8 cellular contexts compared by ENCODE assay signal in the genomic region with DNA sequence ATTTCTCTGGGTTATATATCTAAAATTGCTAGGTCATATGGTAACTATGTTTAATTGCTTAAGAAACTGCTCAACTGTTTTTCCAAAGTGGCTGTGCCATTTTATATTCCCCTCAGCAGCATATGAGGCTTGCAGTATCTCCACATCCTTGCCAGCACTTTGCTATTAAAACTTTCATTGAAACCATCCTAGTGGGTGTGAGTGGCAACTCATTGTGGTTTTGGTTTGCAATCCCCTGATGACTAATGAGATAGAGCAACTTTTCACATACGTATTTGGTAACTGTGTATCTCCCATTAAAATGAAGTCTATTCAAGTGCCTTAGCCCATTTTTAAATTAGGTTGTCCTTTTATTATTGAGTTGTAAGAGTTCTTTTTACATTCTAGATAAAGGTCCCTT. TPM values are rescaled to one million over a fixed set of nuclear protein-coding genes. Genes with fewer than 3 reads are reported as not detected.
DNase-seq lines count a peak whose midpoint lies in the region; ATAC-seq and TF ChIP-seq lines count a peak whose summit lies in the region.
"Had no signal": no experiment of that assay in that cellular context is flagged by ENCODE, and none has a peak within 500 bp of the region (broad histone marks: within the 10 kb centered on the region; RNA-seq: fewer than 3 reads in every experiment).

No MANE protein-coding gene starts in this region.

- H2AFZ ChIP-seq in HCT116 (ENCODE audit: low read depth, low read length, poor library complexity, severe bottlenecking) (no peak overlapping the region), mammary epithelial cell (ENCODE audit: low read depth, low read length) (no peak overlapping the region)

- peak; percentile 94 for ATAC-seq in GM18498 (IDR thresholded peaks at IDR 0.05; ENCODE audit: unreplicated experiment)
- ATAC-seq in HCT116 = peak; percentile 81
- ATAC-seq in stimulated activated effector memory CD8-positive, alpha-beta T cell treated with anti-CD3 and anti-CD28 coated beads, Interleukin-12 subunit alpha, Interleukin-12 subunit beta, amount 100 ng/mL, for 72 hours = peak; percentile 100

- no TSS peak for BruUV-seq in HCT116 (replicated peaks; lab: Mats Ljungman, UMichigan)
- BruUV-seq in mammary epithelial cell (replicated peaks; lab: Mats Ljungman, UMichigan) = no TSS peak

- no peak for TF ChIP-seq POLR2A in HCT116 (IDR thresholded peaks at IDR 0.05; ENCODE audit: borderline replicate concordance, extremely low read depth, insufficient read depth, insufficient read length)

- H3K9me3 Mint-ChIP-seq in stimulated activated effector memory CD8-positive, alpha-beta T cell treated with anti-CD3 and anti-CD28 coated beads, Interleukin-12 subunit alpha, Interleukin-12 subunit beta, amount 100 ng/mL, for 72 hours = no peaks in the 10 kb centered on the region

- H3K4me1 ChIP-seq in HCT116 (ENCODE audit: control insufficient read depth in 1 of 2, insufficient read depth in 2 of 2, low read length in 2 of 2) (peaks cover 2 to 26% of the 10 kb centered on the region in 2 experiments; a peak in 3 of 4 replicates), mammary epithelial cell (ENCODE audit: insufficient read depth, low read length) (peaks cover 38% of the 10 kb centered on the region)
- H3K4me1 ChIP-seq: right lobe of liver had no signal

- intact Hi-C loops in HCT116 (cut with micrococcal nuclease) = no loop called here
- intact Hi-C loops in mammary epithelial cell (cut with micrococcal nuclease) = no loop called here

- H4K20me1 ChIP-seq in HCT116 (ENCODE audit: insufficient read depth) (peaks cover 7% of the 10 kb centered on the region; the same call in 1 of the 2 replicates), mammary epithelial cell (ENCODE audit: insufficient read depth, low read length) (peaks cover 4% of the 10 kb centered on the region)

- in situ Hi-C loops in mammary epithelial cell (cut with MboI; ENCODE audit: low sequenced_read_pairs in 2 of 2) = no loop called here

- no peak overlapping the region for H3K27ac ChIP-seq in HCT116 (ENCODE audit: low read depth, low read length)
- H3K27ac ChIP-seq in mammary epithelial cell (ENCODE audit: insufficient read depth, low read depth, low read length) = peak overlapping the region; percentile 72
- no peak overlapping the region for H3K27ac ChIP-seq in substantia nigra (ENCODE audit: low read depth, low read length, poor library complexity, severe bottlenecking)
- H3K27ac ChIP-seq: right lobe of liver had no signal

- H3K36me3 Mint-ChIP-seq in stimulated activated effector memory CD8-positive, alpha-beta T cell treated with anti-CD3 and anti-CD28 coated beads, Interleukin-12 subunit alpha, Interleukin-12 subunit beta, amount 100 ng/mL, for 72 hours = peaks cover 51% of the 10 kb centered on the region

- no peak overlapping the region for H3K9ac ChIP-seq in HCT116 (ENCODE audit: low read length)
- H3K9ac ChIP-seq in mammary epithelial cell (ENCODE audit: insufficient read depth, low read length) = no peak overlapping the region

- RAD21 ChIA-PET in HCT116 (lab: Charles Lee; ENCODE audit: low non-redundant PET in 1 of 2, low total read pairs in 2 of 2, uncharacterized antibody in 2 of 2, unreplicated experiment in 2 of 2) = no interaction called here

- no peak overlapping the region for H3K4me3 Mint-ChIP-seq in stimulated activated effector memory CD8-positive, alpha-beta T cell treated with anti-CD3 and anti-CD28 coated beads, Interleukin-12 subunit alpha, Interleukin-12 subunit beta, amount 100 ng/mL, for 72 hours

- H3K4me3 ChIP-seq in HCT116 (replicated peaks in 1 of 2; ENCODE audit: low read depth in 1 of 2, low read length in 2 of 2) (no peak overlapping the region), mammary epithelial cell (replicated peaks in 1 of 3; ENCODE audit: insufficient read depth in 1 of 3, low read depth in 2 of 3, low read length in 3 of 3) (no peak overlapping the region)
- H3K4me3 ChIP-seq: right lobe of liver had no signal

- TF ChIP-seq CTCF in HCT116 (IDR thresholded peaks at IDR 0.05 in 2 of 3, conservative IDR thresholded peaks at IDR 0.05 in 1 of 3; ENCODE audit: borderline replicate concordance in 1 of 3, insufficient read depth in 1 of 3, low read depth in 2 of 3, low read length in 2 of 3) (no peak), mammary epithelial cell (conservative IDR thresholded peaks at IDR 0.05 in 1 of 2, IDR thresholded peaks at IDR 0.05 in 1 of 2; ENCODE audit: extremely low read depth in 1 of 2, insufficient read depth in 1 of 2, low read depth in 1 of 2, low read length in 2 of 2) (no peak)

- H3K79me2 ChIP-seq in HCT116 (ENCODE audit: insufficient read depth, low read length) = peaks cover 85% of the 10 kb centered on the region
- H3K79me2 ChIP-seq in mammary epithelial cell (ENCODE audit: insufficient read depth, low read length) = peaks cover 67% of the 10 kb centered on the region

- no peaks in the 10 kb centered on the region for H3K9me3 ChIP-seq in HCT116 (ENCODE audit: control insufficient read depth in 1 of 2, insufficient read depth in 1 of 2, low read depth in 1 of 2, low read length in 2 of 2)
- no peaks in the 10 kb centered on the region for H3K9me3 ChIP-seq in mammary epithelial cell (replicated peaks; ENCODE audit: insufficient read depth, low read length)
- H3K9me3 ChIP-seq: right lobe of liver had no signal

- peaks cover 3% of the 10 kb centered on the region in 2 experiments; a peak in 3 of 4 replicates for H3K36me3 ChIP-seq in HCT116 (ENCODE audit: control insufficient read depth in 1 of 2, insufficient read depth in 2 of 2, low read length in 2 of 2)
- no peaks in the 10 kb centered on the region for H3K36me3 ChIP-seq in mammary epithelial cell (ENCODE audit: insufficient read depth, low read length)

- no peak for TF ChIP-seq RAD21 in HCT116 (IDR thresholded peaks at IDR 0.05; ENCODE audit: low read depth)

- POLR2A ChIA-PET in HCT116 (lab: Charles Lee) = no interaction called here

- DNase-seq in HCT116 (ENCODE audit: low read depth, low spot score) = peak; percentile 45
- DNase-seq in MV-4-11 (lab: John Stamatoyannopoulos, UW) = peak; percentile 90
- peak; percentile 95 for DNase-seq in mammary epithelial cell
- DNase-seq in stimulated activated effector memory CD8-positive, alpha-beta T cell treated with anti-CD3 and anti-CD28 coated beads, Interleukin-12 subunit alpha, Interleukin-12 subunit beta, amount 100 ng/mL, for 72 hours (ENCODE audit: low spot score in 2 of 2) = peak in 1 of 2 donors; percentile 64
- DNase-seq in superior temporal gyrus (ENCODE audit: extremely low spot score) = no peak
- DNase-seq in substantia nigra (lab: John Stamatoyannopoulos, UW) = no peak
- DNase-seq: right lobe of liver had no signal

- H3K4me2 ChIP-seq in HCT116 (ENCODE audit: low read length) (peak overlapping the region; percentile 43; the same call in 1 of the 2 replicates), mammary epithelial cell (ENCODE audit: insufficient read depth, low read depth, low read length) (peak overlapping the region; percentile 41)

- H3K27me3 ChIP-seq in HCT116 (ENCODE audit: insufficient read depth, low read length) (no peaks in the 10 kb centered on the region), mammary epithelial cell (ENCODE audit: insufficient read depth, low read length) (no peaks in the 10 kb centered on the region)
- H3K27me3 ChIP-seq: right lobe of liver had no signal

- H3K9me2 ChIP-seq in HCT116 (ENCODE audit: insufficient read depth) = no peaks in the 10 kb centered on the region

- H3K27ac Mint-ChIP-seq in stimulated activated effector memory CD8-positive, alpha-beta T cell treated with anti-CD3 and anti-CD28 coated beads, Interleukin-12 subunit alpha, Interleukin-12 subunit beta, amount 100 ng/mL, for 72 hours = no peak overlapping the region

- H3K4me1 Mint-ChIP-seq in stimulated activated effector memory CD8-positive, alpha-beta T cell treated with anti-CD3 and anti-CD28 coated beads, Interleukin-12 subunit alpha, Interleukin-12 subunit beta, amount 100 ng/mL, for 72 hours = peaks cover 52% of the 10 kb centered on the region

- 0% methylated on average over 1 of the region's 1 CpG for WGBS in mammary epithelial cell (ENCODE audit: low coverage, missing lambda C conversion rate)

- dilution Hi-C loops in mammary epithelial cell (cut with HindIII; ENCODE audit: low sequenced_read_pairs) = no loop called here

- CTCF ChIA-PET in HCT116 (lab: Charles Lee) (no interaction called here), mammary epithelial cell (lab: Charles Lee; ENCODE audit: low non-redundant PET) (no interaction called here)

TF ChIP-seq in HCT116, 20 proteins besides CTCF, POLR2A, EP300 and RAD21:
- peak; percentile 47; the same call in 1 of the 2 replicates for TF ChIP-seq JUND (IDR thresholded peaks at IDR 0.05)
- no peak for TF ChIP-seq YY1 (IDR thresholded peaks at IDR 0.05; ENCODE audit: extremely low read depth, insufficient replicate concordance, low read depth, low read length)
- peak; percentile 50; the same call in 1 of the 2 replicates for TF ChIP-seq CBX3 (IDR thresholded peaks at IDR 0.05; ENCODE audit: low read depth)
- peak; percentile 62; the same call in 1 of the 2 replicates for TF ChIP-seq CEBPB (IDR thresholded peaks at IDR 0.05; ENCODE audit: low read depth)
- TF ChIP-seq FOSL1 (IDR thresholded peaks at IDR 0.05; ENCODE audit: low read depth) = peak; percentile 58
- no peak for TF ChIP-seq TCF7L2 (IDR thresholded peaks at IDR 0.05; ENCODE audit: borderline replicate concordance, extremely low read depth, insufficient read depth, insufficient read length)
- TF ChIP-seq EGR1 (IDR thresholded peaks at IDR 0.05; ENCODE audit: low read depth) = 0 out of 2 replicates have a peak, but pooled peaks have one; percentile 7
- no peak for TF ChIP-seq ZNF274 (IDR thresholded peaks at IDR 0.05; ENCODE audit: low read depth, low read length)
- TF ChIP-seq SP1 (IDR thresholded peaks at IDR 0.05; ENCODE audit: low read depth) = peak; percentile 28; the same call in 1 of the 2 replicates
TF ChIP-seq in HCT116: peak in this region for 6.

RNA-seq across cellular contexts. Expression of gene KPNA1, which starts 17.3 kb away (rescaled TPM):
- total RNA-seq in HCT116 (2021; ENCODE audit: unreplicated experiment) (73.4 TPM), mammary epithelial cell (10 to 100 TPM; 70.0 to 95.3 TPM)
- polyA plus RNA-seq in HCT116 (2012) = 15.6 and 23.3 TPM in 2 replicates
- polyA plus RNA-seq in mammary epithelial cell = 44.1 TPM
- polyA minus RNA-seq in mammary epithelial cell = 67.4 TPM

Comparison
In these comparisons a context has a peak if more than half of its experiments do, and no peak if none do; other contexts are left out.
1. DNase-seq: peak in HCT116 (single experiment), MV-4-11 (single experiment) and mammary epithelial cell (single experiment); none in superior temporal gyrus (single experiment) and substantia nigra (0 of 49).
2. Peak in every context shown above with its lines, with median percentiles within 50 percentile points of each other: ATAC-seq.